In the genomic region with DNA sequence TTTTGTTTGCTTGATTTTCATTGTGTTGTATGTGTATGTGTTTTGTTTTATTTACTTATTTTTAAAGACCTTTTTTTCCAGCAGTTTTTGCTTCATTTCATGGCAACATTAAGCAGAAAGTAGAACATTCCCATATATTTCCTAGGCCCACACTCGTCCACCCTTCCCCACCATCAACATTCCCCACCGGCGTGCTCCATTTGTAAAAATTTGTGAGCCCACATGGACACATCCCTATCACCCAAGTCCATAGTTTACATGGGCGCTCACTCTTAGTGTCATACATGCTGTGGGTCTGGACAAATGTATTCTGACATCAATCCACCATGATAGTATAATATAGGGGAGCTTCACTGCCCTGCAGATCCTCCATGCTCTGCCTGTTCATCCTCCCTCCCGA, we compare ENCODE assay signal across 8 cellular contexts.
"Had no signal": no experiment of that assay in that cellular context is flagged by ENCODE, and none has a peak within 500 bp of the region (broad histone marks: within the 10 kb centered on the region; RNA-seq: fewer than 3 reads in every experiment).

No MANE protein-coding gene starts in this region.

- H3K36me3 Mint-ChIP-seq: IgD-negative memory B cell had no signal

- H2AFZ ChIP-seq: GM23248 had no signal

- H3K27ac ChIP-seq: GM23248 had no signal

- H3K4me1 Mint-ChIP-seq: IgD-negative memory B cell had no signal

- H3K4me1 ChIP-seq: HAP-1 had no signal

- H3K9me3 ChIP-seq: HAP-1 had no signal

- H3K9me3 Mint-ChIP-seq: HFFc6 had no signal

- H3K36me3 ChIP-seq: HAP-1 had no signal

- H3K4me3 Mint-ChIP-seq: HFFc6, IgD-negative memory B cell had no signal

- FAIRE-seq: HepG2 had no signal

- H3K9ac ChIP-seq: GM23248 had no signal

- H3K27ac Mint-ChIP-seq: HFFc6, IgD-negative memory B cell had no signal

- DNase-seq: GM23248, GOT3, H7, HFFc6, KBM-7 had no signal

- H3K4me3 ChIP-seq: GM23248, HAP-1 had no signal
